Comparison of ENCODE assay signal across 28 cellular contexts in the genomic region with DNA sequence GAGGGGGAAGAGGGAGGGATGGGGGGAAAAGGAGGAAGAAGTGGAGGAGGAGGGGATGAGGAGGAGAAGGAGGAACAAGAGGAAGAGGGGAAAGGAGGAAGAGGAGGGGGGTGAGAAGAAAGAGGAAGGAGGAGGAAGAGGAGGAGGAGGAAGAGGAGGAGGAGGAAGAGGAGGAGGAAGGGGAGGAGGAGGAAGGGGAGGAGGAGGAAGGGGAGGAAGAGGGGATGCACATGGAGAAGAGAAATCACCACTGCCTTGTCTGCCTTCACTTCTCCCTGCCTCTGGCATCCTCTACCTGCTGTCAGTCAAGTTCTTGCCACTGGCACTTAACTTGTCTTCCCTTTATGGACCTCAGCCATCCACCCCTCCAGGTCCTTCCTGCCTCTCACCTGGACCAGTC. TPM values are rescaled to one million over a fixed set of nuclear protein-coding genes. Genes with fewer than 3 reads are reported as not detected.
"Had no signal": no experiment of that assay in that cellular context is flagged by ENCODE, and none has a peak within 500 bp of the region (broad histone marks: within the 10 kb centered on the region; RNA-seq: fewer than 3 reads in every experiment).

No MANE protein-coding gene starts in this region.

- H3K4me2 ChIP-seq: SK-N-SH had no signal

- H3K9me3 ChIP-seq: ascending aorta, body of pancreas, Peyer's patch, SJCRH30, SK-N-SH had no signal

- H3K9me3 Mint-ChIP-seq: activated CD4-positive, alpha-beta T cell treated with anti-CD3 and anti-CD28 coated beads, Interleukin-2, amount 10 ng/mL, durations not matched to agents 24 days and 14 days; activated naive CD4-positive, alpha-beta T cell treated with anti-CD3 and anti-CD28 coated beads, Interleukin-2, amount 50 U/mL, for 24 hours; activated naive CD8-positive, alpha-beta T cell treated with anti-CD3 and anti-CD28 coated beads, Interleukin-2, amount 50 U/mL, for 24 hours; activated T-cell treated with anti-CD3 and anti-CD28 coated beads, Interleukin-2, amount 50 U/mL, for 24 hours; activated T-helper 1 cell treated with anti-CD3 and anti-CD28 coated beads, Interleukin-12 subunit alpha, Interleukin-12 subunit beta, Interleukin-2, Interleukin-4 antibody, amounts not matched to agents 30 ng/mL and 10 ng/mL and 1 ng/mL, durations not matched to agents 14 hours and 24 hours and 36 hours had no signal

- H3K27me3 ChIP-seq: ascending aorta, body of pancreas, Peyer's patch, SJCRH30 had no signal

- H3K4me1 Mint-ChIP-seq: activated CD4-positive, alpha-beta T cell treated with anti-CD3 and anti-CD28 coated beads, Interleukin-2, amount 10 ng/mL, durations not matched to agents 24 days and 14 days; activated CD8-positive, alpha-beta memory T cell treated with anti-CD3 and anti-CD28 coated beads, Interleukin-2, amount 10 ng/mL, durations not matched to agents 7 days and 5 days; activated naive CD4-positive, alpha-beta T cell treated with anti-CD3 and anti-CD28 coated beads, Interleukin-2, amount 50 U/mL, for 24 hours; activated naive CD8-positive, alpha-beta T cell treated with anti-CD3 and anti-CD28 coated beads, Interleukin-2, amount 50 U/mL, for 24 hours had no signal

- H3K36me3 Mint-ChIP-seq: activated CD8-positive, alpha-beta memory T cell treated with anti-CD3 and anti-CD28 coated beads, Interleukin-2, amount 10 ng/mL, durations not matched to agents 7 days and 5 days; activated naive CD4-positive, alpha-beta T cell treated with anti-CD3 and anti-CD28 coated beads, Interleukin-2, amount 50 U/mL, for 24 hours had no signal

- H3K36me3 ChIP-seq: ascending aorta, Peyer's patch, SJCRH30, WERI-Rb-1 had no signal

- DNase-seq: activated CD4-positive, alpha-beta T cell treated with anti-CD3 and anti-CD28 coated beads, Interleukin-2, amount 10 ng/mL, durations not matched to agents 24 days and 14 days; activated CD4-positive, alpha-beta T cell treated with anti-CD3 and anti-CD28 coated beads, Interleukin-2, amount 50 U/mL, for 48 hours; activated CD4-positive, CD25-positive, alpha-beta regulatory T cell treated with anti-CD3 and anti-CD28 coated beads, Interleukin-2, amount 50 U/mL, for 72 hours; activated CD8-positive, alpha-beta memory T cell treated with anti-CD3 and anti-CD28 coated beads, Interleukin-2, amount 10 ng/mL, durations not matched to agents 7 days and 5 days; activated effector memory CD4-positive, alpha-beta T cell treated with Interleukin-2 at 50 U/mL for 16 hours; activated naive CD4-positive, alpha-beta T cell; activated naive CD8-positive, alpha-beta T cell treated with anti-CD3 and anti-CD28 coated beads, Interleukin-2, amount 50 U/mL, for 24 hours; activated T-cell treated with anti-CD3 and anti-CD28 coated beads, Interleukin-2, amount 50 U/mL, for 24 hours; amniotic stem cell; body of pancreas; Kasumi-1; KBM-7; NCI-H1048; NCI-H146; NCI-H187 treated with DMSO at 0.1 percent for 48 hours; NCI-H2081 treated with DMSO at 0.1 percent for 48 hours; NCI-H446; NCI-H524; Peyer's patch; Right ventricle myocardium superior; SJCRH30; SK-N-SH; T-helper 1 cell; WERI-Rb-1 had no signal

- H3K4me3 Mint-ChIP-seq: activated CD4-positive, alpha-beta T cell treated with anti-CD3 and anti-CD28 coated beads, Interleukin-2, amount 10 ng/mL, durations not matched to agents 24 days and 14 days; activated CD8-positive, alpha-beta memory T cell treated with anti-CD3 and anti-CD28 coated beads, Interleukin-2, amount 10 ng/mL, durations not matched to agents 7 days and 5 days; activated naive CD4-positive, alpha-beta T cell treated with anti-CD3 and anti-CD28 coated beads, Interleukin-2, amount 50 U/mL, for 24 hours; activated naive CD8-positive, alpha-beta T cell treated with anti-CD3 and anti-CD28 coated beads, Interleukin-2, amount 50 U/mL, for 24 hours; activated T-cell treated with anti-CD3 and anti-CD28 coated beads, Interleukin-2, amount 50 U/mL, for 24 hours; activated T-helper 1 cell treated with anti-CD3 and anti-CD28 coated beads, Interleukin-12 subunit alpha, Interleukin-12 subunit beta, Interleukin-2, Interleukin-4 antibody, amounts not matched to agents 30 ng/mL and 10 ng/mL and 1 ng/mL, durations not matched to agents 14 hours and 24 hours and 36 hours had no signal

- H3K27ac Mint-ChIP-seq: activated CD4-positive, alpha-beta T cell treated with anti-CD3 and anti-CD28 coated beads, Interleukin-2, amount 10 ng/mL, durations not matched to agents 24 days and 14 days; activated CD8-positive, alpha-beta memory T cell treated with anti-CD3 and anti-CD28 coated beads, Interleukin-2, amount 10 ng/mL, durations not matched to agents 7 days and 5 days; activated naive CD4-positive, alpha-beta T cell treated with anti-CD3 and anti-CD28 coated beads, Interleukin-2, amount 50 U/mL, for 24 hours; activated naive CD8-positive, alpha-beta T cell treated with anti-CD3 and anti-CD28 coated beads, Interleukin-2, amount 50 U/mL, for 24 hours; activated T-cell treated with anti-CD3 and anti-CD28 coated beads, Interleukin-2, amount 50 U/mL, for 24 hours; activated T-helper 1 cell treated with anti-CD3 and anti-CD28 coated beads, Interleukin-12 subunit alpha, Interleukin-12 subunit beta, Interleukin-2, Interleukin-4 antibody, amounts not matched to agents 30 ng/mL and 10 ng/mL and 1 ng/mL, durations not matched to agents 14 hours and 24 hours and 36 hours had no signal

- H3K9ac ChIP-seq: SK-N-SH had no signal

- H3K27ac ChIP-seq: ascending aorta, body of pancreas, Peyer's patch, RWPE1, SJCRH30, WERI-Rb-1 had no signal

- ATAC-seq: activated CD8-positive, alpha-beta memory T cell treated with anti-CD3 and anti-CD28 coated beads, Interleukin-2, amount 10 ng/mL, durations not matched to agents 7 days and 5 days; activated naive CD8-positive, alpha-beta T cell treated with anti-CD3 and anti-CD28 coated beads, Interleukin-2, amount 50 U/mL, for 24 hours; body of pancreas had no signal

- H3K4me1 ChIP-seq: Peyer's patch, SJCRH30 had no signal

- H3K27me3 Mint-ChIP-seq: activated naive CD4-positive, alpha-beta T cell treated with anti-CD3 and anti-CD28 coated beads, Interleukin-2, amount 50 U/mL, for 24 hours; activated naive CD8-positive, alpha-beta T cell treated with anti-CD3 and anti-CD28 coated beads, Interleukin-2, amount 50 U/mL, for 24 hours; activated T-cell treated with anti-CD3 and anti-CD28 coated beads, Interleukin-2, amount 50 U/mL, for 24 hours had no signal

- H3K4me3 ChIP-seq: ascending aorta, body of pancreas, Peyer's patch, SJCRH30 had no signal

RNA-seq across cellular contexts. Expression of a gene that starts 59.9 kb away (rescaled TPM):
- total RNA-seq: ascending aorta had no signal
